ENCODE assay signal across 27 cellular contexts in genomic region chr16:84973776-84974523, GRCh38. TPM values are rescaled to one million over a fixed set of nuclear protein-coding genes. Genes with fewer than 3 reads are reported as not detected.
DNase-seq lines count a peak whose midpoint lies in the region; ATAC-seq and TF ChIP-seq lines count a peak whose summit lies in the region.
"Had no signal": no experiment of that assay in that cellular context is flagged by ENCODE, and none has a peak within 500 bp of the region (broad histone marks: within the 10 kb centered on the region; RNA-seq: fewer than 3 reads in every experiment).

No MANE protein-coding gene starts in this region.

- no peaks in the 10 kb centered on the region for H3K9me3 ChIP-seq in right cardiac atrium (ENCODE audit: control insufficient read depth, low read length)
- no peaks in the 10 kb centered on the region for H3K9me3 ChIP-seq in neuronal stem cell (replicated peaks in 1 of 2; ENCODE audit: control insufficient read depth in 2 of 2, insufficient read depth in 1 of 2, low read depth in 1 of 2, low read length in 2 of 2)
- H3K9me3 ChIP-seq: SK-N-SH had no signal

- no peak overlapping the region for H2BK5ac ChIP-seq in neuronal stem cell (ENCODE audit: low read length)

- no peak overlapping the region for H4K8ac ChIP-seq in neuronal stem cell (ENCODE audit: low read depth, low read length)

- H2BK15ac ChIP-seq in neuronal stem cell (ENCODE audit: low read length): no peak overlapping the region

- TF ChIP-seq CTCF in RWPE1 (conservative IDR thresholded peaks at IDR 0.05; ENCODE audit: low read depth): no peak

- H3K36me3 ChIP-seq in neuronal stem cell (replicated peaks in 1 of 2; ENCODE audit: control insufficient read depth in 2 of 2, insufficient read depth in 2 of 2, low read length in 2 of 2): peaks cover 26 to 51% of the 10 kb centered on the region in 2 donors

- DNase-seq in right cardiac atrium: peak in 2 of 3 donors; percentile 11 to 56
- no peak for DNase-seq in Right ventricle myocardium superior
- DNase-seq in RWPE1 (ENCODE audit: low spot score): no peak
- DNase-seq in neuronal stem cell (ENCODE audit: low spot score): no peak
- no peak for DNase-seq in activated T-helper 1 cell treated with anti-CD3 and anti-CD28 coated beads, Interleukin-12 subunit alpha, Interleukin-12 subunit beta, Interleukin-2, Interleukin-4 antibody, amounts not matched to agents 30 ng/mL and 10 ng/mL and 1 ng/mL, durations not matched to agents 14 hours and 24 hours and 36 hours (ENCODE audit: low spot score)
- DNase-seq in HK-2 (ENCODE audit: unreplicated experiment): no peak
- DNase-seq: ACHN; activated CD4-positive, alpha-beta T cell treated with anti-CD3 and anti-CD28 coated beads, Interleukin-2, amount 50 U/mL, for 48 hours; activated CD4-positive, CD25-positive, alpha-beta regulatory T cell treated with anti-CD3 and anti-CD28 coated beads, Interleukin-2, amount 50 U/mL, for 72 hours; activated naive CD4-positive, alpha-beta T cell treated with Interleukin-2 at 50 U/mL for 16 hours; DMS79 treated with DMSO at 0.1 percent for 48 hours; GF-D8; KBM-7; kidney; NCI-H1105; NCI-H187; NCI-H2171; NCI-H526 treated with DMSO at 0.1 percent for 48 hours; PC-3; SK-N-SH; stimulated activated naive B cell treated with anti-CD40 and anti-IgM and Interleukin-4, amounts not matched to agents 10 μg/mL and 1 μg/mL and 100 μg/mL, for 72 hours; T-helper 2 cell had no signal

- WGBS in right cardiac atrium: 92% methylated on average over 23 of the region's 23 CpGs
- whole genome bisulfite sequencing in neuronal stem cell (ENCODE audit: extremely low coverage in 2 of 2, insufficient read length in 2 of 2, insufficient replicate concordance in 1 of 2), 2 donors: no CpG with 5 or more reads among the region's 23 CpGs

- no peak overlapping the region for H3K18ac ChIP-seq in neuronal stem cell (ENCODE audit: low read length)

- CTCF ChIA-PET in RWPE1 (lab: Yijun Ruan, JAX): interaction anchor here (1.2 kb wide), 1 partner anchor 9 kb away, joined by 3 read pairs; no protein-coding TSS in a partner anchor

- H3K4ac ChIP-seq in neuronal stem cell (ENCODE audit: low read length): no peak overlapping the region

- H3K4me1 ChIP-seq in right cardiac atrium (ENCODE audit: control insufficient read depth, insufficient read depth, low read length) (peaks cover 3% of the 10 kb centered on the region), neuronal stem cell (ENCODE audit: control insufficient read depth in 2 of 2, insufficient read depth in 1 of 2, low read depth in 1 of 2, low read length in 2 of 2) (peaks cover 0 to 2% of the 10 kb centered on the region in 2 donors)

- H3K27me3 ChIP-seq in right cardiac atrium (ENCODE audit: control insufficient read depth, insufficient read depth): no peaks in the 10 kb centered on the region
- no peaks in the 10 kb centered on the region for H3K27me3 ChIP-seq in neuronal stem cell (ENCODE audit: control insufficient read depth in 3 of 3, insufficient read depth in 3 of 3, low read depth in 1 of 3, low read length in 3 of 3)

- no peak overlapping the region for H2BK120ac ChIP-seq in neuronal stem cell (ENCODE audit: low read depth, low read length)

- H2BK12ac ChIP-seq in neuronal stem cell (ENCODE audit: low read length): no peak overlapping the region

- peak overlapping the region; percentile 73 for H3K23ac ChIP-seq in neuronal stem cell (ENCODE audit: low read depth, low read length, poor library complexity)

- H3K4me3 ChIP-seq in right cardiac atrium (ENCODE audit: low read length) (no peak overlapping the region), neuronal stem cell (ENCODE audit: low read length in 2 of 2) (no peak overlapping the region)
- H3K4me3 ChIP-seq: skin epidermis had no signal

- H3K27ac ChIP-seq in right cardiac atrium (ENCODE audit: low read length) (no peak overlapping the region), RWPE1 (peak overlapping the region; percentile 60), neuronal stem cell (replicated peaks; ENCODE audit: low read length) (no peak overlapping the region)

- H3K36me3 Mint-ChIP-seq in activated T-helper 1 cell treated with anti-CD3 and anti-CD28 coated beads, Interleukin-12 subunit alpha, Interleukin-12 subunit beta, Interleukin-2, Interleukin-4 antibody, amounts not matched to agents 30 ng/mL and 10 ng/mL and 1 ng/mL, durations not matched to agents 14 hours and 24 hours and 36 hours (ENCODE audit: low read depth): peaks cover 19% of the 10 kb centered on the region

- no peaks in the 10 kb centered on the region for H3K79me1 ChIP-seq in neuronal stem cell (ENCODE audit: low read depth, low read length)

- H3K14ac ChIP-seq in neuronal stem cell (ENCODE audit: low read length): no peak overlapping the region

- intact Hi-C loops in right cardiac atrium (cut with DNase I) (loop anchor here in 1 of 4 donors (5.0 kb wide), 1 partner anchor 217 kb away; no protein-coding TSS in a partner anchor), Right ventricle myocardium superior (cut with DNase I) (loop anchor here (5.0 to 10.0 kb wide), 3 partner anchors 47 to 299 kb away; no protein-coding TSS in a partner anchor)
- intact Hi-C loops in activated T-helper 1 cell treated with anti-CD3 and anti-CD28 coated beads, Interleukin-12 subunit alpha, Interleukin-12 subunit beta, Interleukin-2, Interleukin-4 antibody, amounts not matched to agents 30 ng/mL and 10 ng/mL and 1 ng/mL, durations not matched to agents 14 hours and 24 hours and 36 hours (cut with micrococcal nuclease): loop anchor here (5.0 kb wide), 1 partner anchor 352 kb away; no protein-coding TSS in a partner anchor

- POLR2A ChIA-PET in RWPE1 (lab: Yijun Ruan, JAX; ENCODE audit: low non-redundant PET): no interaction called here

- no peak overlapping the region for H4K91ac ChIP-seq in neuronal stem cell (ENCODE audit: low read depth, low read length, poor library complexity)

- no peak overlapping the region for H3K4me3 Mint-ChIP-seq in activated T-helper 1 cell treated with anti-CD3 and anti-CD28 coated beads, Interleukin-12 subunit alpha, Interleukin-12 subunit beta, Interleukin-2, Interleukin-4 antibody, amounts not matched to agents 30 ng/mL and 10 ng/mL and 1 ng/mL, durations not matched to agents 14 hours and 24 hours and 36 hours
- H3K4me3 Mint-ChIP-seq: B cell; mesothelial cell of epicardium; stimulated activated naive B cell treated with anti-CD40 and anti-IgM and Interleukin-4, amounts not matched to agents 10 μg/mL and 1 μg/mL and 100 μg/mL, for 72 hours had no signal

- H3K4me1 Mint-ChIP-seq in activated T-helper 1 cell treated with anti-CD3 and anti-CD28 coated beads, Interleukin-12 subunit alpha, Interleukin-12 subunit beta, Interleukin-2, Interleukin-4 antibody, amounts not matched to agents 30 ng/mL and 10 ng/mL and 1 ng/mL, durations not matched to agents 14 hours and 24 hours and 36 hours (ENCODE audit: low read depth): peaks cover 6% of the 10 kb centered on the region

- ATAC-seq in right cardiac atrium (no peak), Right ventricle myocardium superior (ENCODE audit: poor library complexity) (no peak), HG03280 (IDR thresholded peaks at IDR 0.05; ENCODE audit: unreplicated experiment) (no peak)
- ATAC-seq: esophagus mucosa; PC-3; stimulated activated naive B cell treated with anti-CD40 and anti-IgM and Interleukin-4, amounts not matched to agents 10 μg/mL and 1 μg/mL and 100 μg/mL, for 72 hours had no signal

- peaks cover 2% of the 10 kb centered on the region for H3K27me3 Mint-ChIP-seq in activated T-helper 1 cell treated with anti-CD3 and anti-CD28 coated beads, Interleukin-12 subunit alpha, Interleukin-12 subunit beta, Interleukin-2, Interleukin-4 antibody, amounts not matched to agents 30 ng/mL and 10 ng/mL and 1 ng/mL, durations not matched to agents 14 hours and 24 hours and 36 hours (ENCODE audit: insufficient read depth)
- H3K27me3 Mint-ChIP-seq: B cell; stimulated activated naive B cell treated with anti-CD40 and anti-IgM and Interleukin-4, amounts not matched to agents 10 μg/mL and 1 μg/mL and 100 μg/mL, for 72 hours had no signal

- no peak overlapping the region for H3K9ac ChIP-seq in neuronal stem cell (ENCODE audit: low read depth, low read length, poor library complexity)
- H3K9ac ChIP-seq: SK-N-SH had no signal

- H2AFZ ChIP-seq in neuronal stem cell (ENCODE audit: low read length): no peak overlapping the region

- H3K9me3 Mint-ChIP-seq in activated T-helper 1 cell treated with anti-CD3 and anti-CD28 coated beads, Interleukin-12 subunit alpha, Interleukin-12 subunit beta, Interleukin-2, Interleukin-4 antibody, amounts not matched to agents 30 ng/mL and 10 ng/mL and 1 ng/mL, durations not matched to agents 14 hours and 24 hours and 36 hours: no peaks in the 10 kb centered on the region
- H3K9me3 Mint-ChIP-seq: mesothelial cell of epicardium; stimulated activated naive B cell treated with anti-CD40 and anti-IgM and Interleukin-4, amounts not matched to agents 10 μg/mL and 1 μg/mL and 100 μg/mL, for 72 hours had no signal

- no peak overlapping the region for H3K4me2 ChIP-seq in neuronal stem cell (ENCODE audit: insufficient read depth, low read length, poor library complexity, severe bottlenecking)
- H3K4me2 ChIP-seq: SK-N-SH had no signal

- no peak overlapping the region for H3K27ac Mint-ChIP-seq in activated T-helper 1 cell treated with anti-CD3 and anti-CD28 coated beads, Interleukin-12 subunit alpha, Interleukin-12 subunit beta, Interleukin-2, Interleukin-4 antibody, amounts not matched to agents 30 ng/mL and 10 ng/mL and 1 ng/mL, durations not matched to agents 14 hours and 24 hours and 36 hours
- H3K27ac Mint-ChIP-seq: B cell, mesothelial cell of epicardium had no signal

- H2AK5ac ChIP-seq in neuronal stem cell (ENCODE audit: low read depth, low read length): no peak overlapping the region

RNA-seq across cellular contexts. Expression of gene ZDHHC7, which starts 37.4 kb away (rescaled TPM):
- total RNA-seq in right cardiac atrium (10 to 100 TPM; 33.1 to 39.2 (median 36.8) TPM), Right ventricle myocardium superior (35.1 TPM)
- polyA plus RNA-seq in right cardiac atrium: 19.4 TPM
- polyA plus RNA-seq in neuronal stem cell (2013, experiment 1 of 2): 32.5 TPM
- polyA plus RNA-seq in neuronal stem cell (2013, experiment 2 of 2): 32.9 TPM
- total RNA-seq in activated T-helper 1 cell treated with anti-CD3 and anti-CD28 coated beads, Interleukin-12 subunit alpha, Interleukin-12 subunit beta, Interleukin-2, Interleukin-4 antibody, amounts not matched to agents 30 ng/mL and 10 ng/mL and 1 ng/mL, durations not matched to agents 14 hours and 24 hours and 36 hours: 29.0 and 30.6 TPM in 2 replicates

RNA-seq across cellular contexts. Expression of gene KIAA0513, which starts 53.6 kb away (rescaled TPM):
- 10 to 100 TPM; 10.9 to 13.5 (median 12.6) TPM for total RNA-seq in right cardiac atrium
- polyA plus RNA-seq in right cardiac atrium: 6.7 TPM
- 10.4 TPM for total RNA-seq in Right ventricle myocardium superior
- 4.4 TPM for polyA plus RNA-seq in neuronal stem cell (2013, experiment 1 of 2)
- polyA plus RNA-seq in neuronal stem cell (2013, experiment 2 of 2): 5.5 TPM
- 12.6 and 12.9 TPM in 2 replicates for total RNA-seq in activated T-helper 1 cell treated with anti-CD3 and anti-CD28 coated beads, Interleukin-12 subunit alpha, Interleukin-12 subunit beta, Interleukin-2, Interleukin-4 antibody, amounts not matched to agents 30 ng/mL and 10 ng/mL and 1 ng/mL, durations not matched to agents 14 hours and 24 hours and 36 hours

Comparison
In these comparisons a context has a peak if more than half of its experiments do, and no peak if none do; other contexts are left out.
1. DNase-seq: peak in right cardiac atrium (2 of 3); none in Right ventricle myocardium superior (single experiment), RWPE1 (single experiment), neuronal stem cell (single experiment), activated T-helper 1 cell treated with anti-CD3 and anti-CD28 coated beads, Interleukin-12 subunit alpha, Interleukin-12 subunit beta, Interleukin-2, Interleukin-4 antibody, amounts not matched to agents 30 ng/mL and 10 ng/mL and 1 ng/mL, durations not matched to agents 14 hours and 24 hours and 36 hours (single experiment) and HK-2 (single experiment).